ENCODE assay signal across 14 cellular contexts in the genomic region with DNA sequence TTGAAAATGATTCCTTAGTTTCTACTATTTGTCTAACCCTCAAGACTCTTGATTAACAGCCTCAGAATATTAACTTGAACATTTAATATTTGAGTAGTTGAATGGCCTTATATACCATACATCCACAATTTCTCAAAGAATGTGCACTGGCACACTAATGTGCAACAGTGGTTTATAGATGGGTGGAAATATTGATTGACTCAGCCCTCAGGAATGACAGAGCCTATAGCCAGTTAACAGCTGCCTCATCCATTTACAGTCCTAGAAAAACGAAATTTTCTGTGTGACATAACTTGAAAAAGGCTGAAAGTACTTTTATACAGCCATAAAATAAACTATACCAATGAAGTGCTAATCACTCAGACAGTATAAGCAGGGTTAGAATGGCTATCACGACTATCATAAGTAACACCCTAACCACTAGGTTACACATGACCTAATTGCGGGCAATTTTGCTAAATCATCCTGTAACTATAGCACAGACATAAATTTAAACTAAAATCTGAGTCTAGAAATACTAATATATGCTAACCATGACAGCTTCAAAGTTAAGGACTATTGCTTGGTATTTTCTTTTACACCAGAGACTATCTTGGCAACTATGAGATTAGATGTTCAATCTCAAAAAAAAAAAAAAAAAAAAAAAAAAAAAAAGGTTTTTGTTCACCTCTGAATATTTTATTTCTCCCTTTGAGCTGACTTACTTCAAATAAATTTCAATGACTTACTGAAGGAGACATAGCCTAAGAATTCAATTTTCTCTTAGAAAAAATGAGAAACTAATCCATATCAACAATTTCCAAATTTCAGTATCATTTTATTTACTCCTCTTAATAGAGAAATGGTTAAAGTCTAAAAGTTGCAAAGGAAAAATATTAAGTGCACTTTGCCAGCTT. TPM values are rescaled to one million over a fixed set of nuclear protein-coding genes. Genes with fewer than 3 reads are reported as not detected.
A peak's percentile ranks its signal among the peaks of the same experiment; 100 is the strongest.
DNase-seq lines count a peak whose midpoint lies in the region; ATAC-seq and TF ChIP-seq lines count a peak whose summit lies in the region.
"Had no signal": no experiment of that assay in that cellular context is flagged by ENCODE, and none has a peak within 500 bp of the region (broad histone marks: within the 10 kb centered on the region; RNA-seq: fewer than 3 reads in every experiment).

No MANE protein-coding gene starts in this region.

- H3K36me3 ChIP-seq in HEK293 (ENCODE audit: control insufficient read depth in 2 of 2, insufficient read depth in 1 of 2, low read length in 2 of 2) (peaks cover 6 to 21% of the 10 kb centered on the region in 2 experiments), SK-N-MC (ENCODE audit: insufficient read depth, low read length) (peaks cover 15% of the 10 kb centered on the region)
- H3K36me3 ChIP-seq: breast epithelium had no signal

- no peaks in the 10 kb centered on the region for H3K9me3 ChIP-seq in HEK293 (ENCODE audit: control insufficient read depth, insufficient read depth, low read depth, low read length)
- no peaks in the 10 kb centered on the region for H3K9me3 ChIP-seq in SK-N-MC (ENCODE audit: low read depth, low read length)
- H3K9me3 ChIP-seq: breast epithelium, left lung had no signal

- peak; percentile 100 for ATAC-seq in effector memory CD8-positive, alpha-beta T cell (replicated peaks)
- ATAC-seq in HG02623 (IDR thresholded peaks at IDR 0.05; ENCODE audit: unreplicated experiment), result no peak
- ATAC-seq: left lung had no signal

- TF ChIP-seq CTCF in HEK293 (tag by site-specific recombination; IDR thresholded peaks at IDR 0.05), result no peak

- no peaks in the 10 kb centered on the region for H3K27me3 Mint-ChIP-seq in effector memory CD8-positive, alpha-beta T cell
- H3K27me3 Mint-ChIP-seq: stimulated activated naive CD8-positive, alpha-beta T cell treated with anti-CD3 and anti-CD28 coated beads, Interleukin-15, Interleukin-2, amounts not matched to agents 100 ng/mL and 50 ng/mL, for 24 hours had no signal

- H3K27ac ChIP-seq in HEK293 (ENCODE audit: extremely low read depth, low read depth, low read length) (no peak overlapping the region), SK-N-MC (peak overlapping the region; percentile 81; the same call in 1 of the 2 replicates)
- H3K27ac ChIP-seq: breast epithelium, left lung had no signal

- peak overlapping the region; percentile 35 to 54 for H3K27ac Mint-ChIP-seq in effector memory CD8-positive, alpha-beta T cell
- H3K27ac Mint-ChIP-seq: stimulated activated naive CD8-positive, alpha-beta T cell treated with anti-CD3 and anti-CD28 coated beads, Interleukin-15, Interleukin-2, amounts not matched to agents 100 ng/mL and 50 ng/mL, for 24 hours had no signal

- no peak for DNase-seq in SK-N-MC (ENCODE audit: low read depth, low spot score)
- DNase-seq in effector memory CD8-positive, alpha-beta T cell, result peak; percentile 3 to 12 (median 7)
- DNase-seq in skeletal muscle cell (ENCODE audit: low read depth), result peak; percentile 31
- DNase-seq in DMS53 treated with DMSO at 0.1 percent for 48 hours (lab: John Stamatoyannopoulos, UW; ENCODE audit: unreplicated experiment), result no peak
- DNase-seq in dermis blood vessel endothelial cell, result no peak
- no peak for DNase-seq in activated CD4-positive, alpha-beta T cell treated with anti-CD3 and anti-CD28 coated beads for 48 hours
- DNase-seq: activated T-cell treated with anti-CD3 and anti-CD28 coated beads, Interleukin-2, amount 50 U/mL, for 48 hours; left lung; NCI-H187 treated with DMSO at 0.1 percent for 48 hours; stimulated activated CD4-positive, alpha-beta T cell treated with anti-CD3 and anti-CD28 coated beads, Interleukin-2, amount 100 ng/mL, for 24 hours had no signal

- H3K4me3 Mint-ChIP-seq in effector memory CD8-positive, alpha-beta T cell, result no peak overlapping the region
- H3K4me3 Mint-ChIP-seq: stimulated activated naive CD8-positive, alpha-beta T cell treated with anti-CD3 and anti-CD28 coated beads, Interleukin-15, Interleukin-2, amounts not matched to agents 100 ng/mL and 50 ng/mL, for 24 hours had no signal

- no peaks in the 10 kb centered on the region for H3K9me3 Mint-ChIP-seq in effector memory CD8-positive, alpha-beta T cell
- H3K9me3 Mint-ChIP-seq: stimulated activated naive CD8-positive, alpha-beta T cell treated with anti-CD3 and anti-CD28 coated beads, Interleukin-15, Interleukin-2, amounts not matched to agents 100 ng/mL and 50 ng/mL, for 24 hours had no signal

- no peak overlapping the region for H3K4me3 ChIP-seq in HEK293 (ENCODE audit: low read depth, low read length)
- peak overlapping the region; percentile 38 for H3K4me3 ChIP-seq in SK-N-MC
- no peak overlapping the region for H3K4me3 ChIP-seq in skeletal muscle cell (ENCODE audit: low read depth, low read length)
- H3K4me3 ChIP-seq: breast epithelium, left lung had no signal

- peaks cover 16% of the 10 kb centered on the region for H3K36me3 Mint-ChIP-seq in effector memory CD8-positive, alpha-beta T cell (ENCODE audit: insufficient read depth)

- H3K4me1 ChIP-seq in HEK293 (ENCODE audit: control insufficient read depth, insufficient read depth, low read length), result peaks cover 7% of the 10 kb centered on the region; the same call in 1 of the 2 replicates
- H3K4me1 ChIP-seq: breast epithelium had no signal

- H3K9ac ChIP-seq in SK-N-MC (ENCODE audit: insufficient read length), result no peak overlapping the region

- CTCF ChIA-PET in HEK293 (lab: Yijun Ruan, JAX), result interaction anchor here (0.6 to 1.7 kb wide), 3 partner anchors 9 to 679 kb away, joined by 3 to 5 read pairs (median 3); a partner anchor contains a TSS

- POLR2A ChIA-PET in HEK293 (lab: Yijun Ruan, JAX), result interaction anchor here (0.6 kb wide), 1 partner anchor 226 kb away, joined by 4 read pairs; a partner anchor contains a TSS

- H3K4me1 Mint-ChIP-seq in effector memory CD8-positive, alpha-beta T cell (ENCODE audit: low read depth in 2 of 2), result peaks cover 18 to 27% of the 10 kb centered on the region in 2 donors

TF ChIP-seq in HEK293, 187 proteins besides CTCF, POLR2A, EP300 and RAD21:
- TF ChIP-seq, protein P1, sequence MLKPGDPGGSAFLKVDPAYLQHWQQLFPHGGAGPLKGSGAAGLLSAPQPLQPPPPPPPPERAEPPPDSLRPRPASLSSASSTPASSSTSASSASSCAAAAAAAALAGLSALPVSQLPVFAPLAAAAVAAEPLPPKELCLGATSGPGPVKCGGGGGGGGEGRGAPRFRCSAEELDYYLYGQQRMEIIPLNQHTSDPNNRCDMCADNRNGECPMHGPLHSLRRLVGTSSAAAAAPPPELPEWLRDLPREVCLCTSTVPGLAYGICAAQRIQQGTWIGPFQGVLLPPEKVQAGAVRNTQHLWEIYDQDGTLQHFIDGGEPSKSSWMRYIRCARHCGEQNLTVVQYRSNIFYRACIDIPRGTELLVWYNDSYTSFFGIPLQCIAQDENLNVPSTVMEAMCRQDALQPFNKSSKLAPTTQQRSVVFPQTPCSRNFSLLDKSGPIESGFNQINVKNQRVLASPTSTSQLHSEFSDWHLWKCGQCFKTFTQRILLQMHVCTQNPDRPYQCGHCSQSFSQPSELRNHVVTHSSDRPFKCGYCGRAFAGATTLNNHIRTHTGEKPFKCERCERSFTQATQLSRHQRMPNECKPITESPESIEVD (tag by site-specific recombination; IDR thresholded peaks at IDR 0.05), result peak; percentile 45
- no peak for TF ChIP-seq ZNF214 (tag by site-specific recombination; IDR thresholded peaks at IDR 0.05; ENCODE audit: borderline replicate concordance)
- TF ChIP-seq, protein P2, sequence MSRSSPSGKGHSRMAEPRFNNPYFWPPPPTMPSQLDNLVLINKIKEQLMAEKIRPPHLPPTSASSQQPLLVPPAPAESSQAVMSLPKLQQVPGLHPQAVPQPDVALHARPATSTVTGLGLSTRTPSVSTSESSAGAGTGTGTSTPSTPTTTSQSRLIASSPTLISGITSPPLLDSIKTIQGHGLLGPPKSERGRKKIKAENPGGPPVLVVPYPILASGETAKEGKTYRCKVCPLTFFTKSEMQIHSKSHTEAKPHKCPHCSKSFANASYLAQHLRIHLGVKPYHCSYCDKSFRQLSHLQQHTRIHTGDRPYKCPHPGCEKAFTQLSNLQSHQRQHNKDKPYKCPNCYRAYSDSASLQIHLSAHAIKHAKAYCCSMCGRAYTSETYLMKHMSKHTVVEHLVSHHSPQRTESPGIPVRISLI (tag by site-specific recombination; IDR thresholded peaks at IDR 0.05), result 0 out of 2 replicates have a peak, but pooled peaks have one; percentile 19

RNA-seq across cellular contexts. Expression of a gene that starts 9.3 kb away (rescaled TPM):
- total RNA-seq in dermis blood vessel endothelial cell, result 32.7 and 36.1 TPM in 2 replicates

Comparison
In these comparisons a context has a peak if more than half of its experiments do, and no peak if none do; other contexts are left out.
1. DNase-seq: peak in effector memory CD8-positive, alpha-beta T cell (3 of 3) and skeletal muscle cell (single experiment); none in SK-N-MC (single experiment), DMS53 treated with DMSO at 0.1 percent for 48 hours (single experiment), dermis blood vessel endothelial cell (single experiment) and activated CD4-positive, alpha-beta T cell treated with anti-CD3 and anti-CD28 coated beads for 48 hours (single experiment).